In the genomic region with DNA sequence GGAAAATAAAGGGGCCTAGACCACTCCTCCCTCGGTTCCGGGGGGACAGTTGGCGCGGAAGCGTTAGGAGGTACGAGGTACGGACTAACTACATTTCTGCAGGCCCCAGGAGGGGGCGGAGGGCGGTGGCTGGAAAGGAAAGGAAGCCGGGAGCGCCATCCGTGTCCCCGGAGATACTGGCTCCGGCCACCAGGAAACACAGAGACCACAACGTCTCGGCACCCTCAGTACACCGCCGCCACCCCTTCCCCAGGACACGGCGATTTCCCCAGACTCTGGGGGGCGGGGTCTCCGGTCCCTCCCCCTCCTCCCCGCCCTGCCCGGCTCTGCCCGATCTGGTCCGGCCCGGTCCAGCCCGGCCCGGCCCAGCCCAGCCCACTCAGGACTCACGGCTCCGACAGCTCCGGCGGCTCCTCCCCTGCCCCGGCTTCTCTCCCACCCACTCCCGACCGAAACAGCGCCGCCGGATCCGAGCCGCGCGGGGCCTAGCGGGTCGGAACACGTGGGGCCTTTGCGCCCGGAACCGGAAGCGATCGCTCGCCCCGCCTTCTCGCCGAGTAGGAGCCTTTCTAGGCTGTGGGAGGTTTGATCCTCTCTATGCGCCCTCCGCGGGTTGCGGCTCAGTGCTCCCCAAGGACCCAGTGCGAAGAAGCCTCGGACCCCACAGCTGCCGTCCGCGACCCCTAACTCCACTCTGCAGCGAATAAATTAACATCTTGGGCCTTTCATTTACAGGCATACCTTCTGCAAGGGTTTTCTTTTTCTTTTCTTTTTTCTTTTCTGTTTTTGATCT, we compare ENCODE assay signal across 8 cellular contexts. TPM values are rescaled to one million over a fixed set of nuclear protein-coding genes. Genes with fewer than 3 reads are reported as not detected.
DNase-seq lines count a peak whose midpoint lies in the region; ATAC-seq, FAIRE-seq and TF ChIP-seq lines count a peak whose summit lies in the region.

TSS of gene ZNF202 (minus strand) at position 502 of the 793 bp plus-strand sequence. CDS start 10,772 bp downstream, outside the sequence.

- WGBS in right cardiac atrium: under 1% methylated on average over 65 of the region's 65 CpGs

- H3K36me3 ChIP-seq in vagina: no peaks in the 10 kb centered on the region

- ATAC-seq in HG02973 (IDR thresholded peaks at IDR 0.05; ENCODE audit: unreplicated experiment) (peak; percentile 98), right cardiac atrium (peak; percentile 99)

- peak in 1 of 2 donors; percentile 32 for TF ChIP-seq POLR2A in vagina (IDR thresholded peaks at IDR 0.05)

- peak in 1 of 3 experiments; percentile 23 for TF ChIP-seq CTCF in vagina (IDR thresholded peaks at IDR 0.05)

- intact Hi-C loops in T-helper 2 cell treated with Interferon-gamma antibody and Interleukin-4, amounts not matched to agents 100 ng/mL and 5 ng/mL, for 36 hours (cut with micrococcal nuclease): loop anchor here (5.0 kb wide), 2 partner anchors 1211 to 1371 kb away; partner anchors contain the start of genes CCDC15 and TMEM218
- intact Hi-C loops in right cardiac atrium (cut with DNase I) (no loop called here), vagina (cut with DNase I) (no loop called here)

- FAIRE-seq in GM18507 (lab: Jason Lieb, UNC): peak; percentile 93

- no peaks in the 10 kb centered on the region for H3K9me3 ChIP-seq in right cardiac atrium (ENCODE audit: control insufficient read depth, low read length)
- no peaks in the 10 kb centered on the region for H3K9me3 ChIP-seq in vagina

- H3K27ac ChIP-seq in right cardiac atrium (ENCODE audit: low read length): peak within 1 kb of the TSS; percentile 80
- H3K27ac ChIP-seq in vagina: peak within 1 kb of the TSS; percentile 75

- H3K27me3 ChIP-seq in right cardiac atrium (ENCODE audit: control insufficient read depth, insufficient read depth) (no peaks in the 10 kb centered on the region), vagina (no peaks in the 10 kb centered on the region)

- peaks cover 4% of the 10 kb centered on the region for H3K4me1 ChIP-seq in right cardiac atrium (ENCODE audit: control insufficient read depth, insufficient read depth, low read length)
- H3K4me1 ChIP-seq in vagina: peaks cover 23% of the 10 kb centered on the region

- peak; percentile 71 for DNase-seq in GM18507 (ENCODE audit: extremely low spot score, insufficient read length, low read depth)
- DNase-seq in NCI-H1930 (lab: John Stamatoyannopoulos, UW): peak; percentile 77 to 86
- DNase-seq in anterior cingulate cortex (lab: John Stamatoyannopoulos, UW): peak; percentile 38 to 95 (median 86)
- DNase-seq in right cardiac atrium: peak; percentile 94 to 97 (median 96)
- peak; percentile 92 for DNase-seq in putamen (ENCODE audit: low spot score)
- DNase-seq in vagina (ENCODE audit: extremely low spot score in 2 of 2): peak in 1 of 2 donors; percentile 91

- peak within 1 kb of the TSS; percentile 98 for H3K4me3 ChIP-seq in right cardiac atrium (ENCODE audit: low read length)
- peak within 1 kb of the TSS; percentile 63 to 80 for H3K4me3 ChIP-seq in vagina

RNA-seq across cellular contexts. Expression of gene ZNF202, which starts in this region (rescaled TPM):
- total RNA-seq in T-helper 2 cell treated with Interferon-gamma antibody and Interleukin-4, amounts not matched to agents 100 ng/mL and 5 ng/mL, for 36 hours: 17.7 and 18.9 TPM in 2 replicates
- total RNA-seq in right cardiac atrium (1 to 10 TPM; 4.1 to 7.1 (median 5.4) TPM), vagina (9.1 TPM)
- 2.5 TPM for polyA plus RNA-seq in right cardiac atrium
